ENCODE assay signal across 9 cellular contexts in genomic region chr3:171223396-171223795, GRCh38.
"Had no signal": no experiment of that assay in that cellular context is flagged by ENCODE, and none has a peak within 500 bp of the region (broad histone marks: within the 10 kb centered on the region; RNA-seq: fewer than 3 reads in every experiment).

No MANE protein-coding gene starts in this region.

- H2AFZ ChIP-seq: GM23338 had no signal

- DNase-seq: H9, HCEC 1CT, KBM-7 had no signal

- H3K4me3 ChIP-seq: GM23338 had no signal

- ATAC-seq: GM23338, HepG2 had no signal

- FAIRE-seq: H1, H54, HepG2 had no signal

- H3K4me3 Mint-ChIP-seq: GM23338, H9, IgD-negative memory B cell had no signal

- H3K27ac ChIP-seq: HL-60 had no signal

- H3K4me2 ChIP-seq: GM23338 had no signal

- H3K27ac Mint-ChIP-seq: H9, IgD-negative memory B cell had no signal

- H3K27me3 Mint-ChIP-seq: IgD-negative memory B cell had no signal
